Comparison of ENCODE assay signal across 8 cellular contexts in the genomic region with DNA sequence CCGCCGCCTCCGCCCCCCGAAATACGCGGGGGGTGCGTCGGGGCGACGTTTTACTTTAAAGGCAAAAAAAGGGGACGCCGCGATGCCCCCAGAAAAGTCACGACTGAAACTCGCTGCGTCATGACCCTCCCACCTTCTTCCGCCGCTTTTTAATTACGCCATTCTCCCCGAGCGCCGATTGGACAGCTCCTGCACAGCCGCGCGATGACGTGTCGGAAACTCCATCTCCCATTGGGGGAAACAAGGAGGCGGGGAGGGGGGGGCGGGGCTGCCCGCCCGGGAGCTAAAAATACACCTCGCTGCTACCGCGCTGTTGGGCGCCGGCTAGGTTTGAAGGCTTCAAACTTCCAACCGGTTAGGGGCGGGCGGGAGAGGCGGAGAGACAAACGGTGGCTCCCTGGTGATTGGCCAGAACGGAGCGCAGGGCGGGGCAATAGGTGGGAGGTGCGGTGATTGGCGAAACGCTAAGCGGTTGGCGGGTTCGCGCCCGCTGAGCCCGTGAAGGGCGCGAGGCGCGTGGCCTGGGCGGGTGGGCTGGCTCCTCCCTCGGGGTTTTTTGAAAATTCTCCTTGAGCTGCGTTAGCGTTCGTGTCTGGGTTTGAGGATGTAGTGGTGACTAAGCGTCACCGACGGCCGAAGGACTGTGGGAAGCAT. TPM values are rescaled to one million over a fixed set of nuclear protein-coding genes. Genes with fewer than 3 reads are reported as not detected.
DNase-seq lines count a peak whose midpoint lies in the region; FAIRE-seq and TF ChIP-seq lines count a peak whose summit lies in the region.

A gene with protein sequence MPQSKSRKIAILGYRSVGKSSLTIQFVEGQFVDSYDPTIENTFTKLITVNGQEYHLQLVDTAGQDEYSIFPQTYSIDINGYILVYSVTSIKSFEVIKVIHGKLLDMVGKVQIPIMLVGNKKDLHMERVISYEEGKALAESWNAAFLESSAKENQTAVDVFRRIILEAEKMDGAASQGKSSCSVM (minus strand): TSS at position 131 of the 654 bp plus-strand sequence. CDS start 384 bp downstream, outside the sequence.

- no peak for FAIRE-seq in H54 (lab: Jason Lieb, UNC)

- peak; percentile 66 for TF ChIP-seq POLR2A in H54 (IDR thresholded peaks at IDR 0.05; ENCODE audit: low read depth, low read length)
- peak; percentile 48; the same call in 1 of the 2 replicates for TF ChIP-seq POLR2A in Raji (IDR thresholded peaks at IDR 0.05; ENCODE audit: insufficient read depth, low read depth, low read length)

- H3K4me3 ChIP-seq in Loucy (ENCODE audit: low read length, poor library complexity, severe bottlenecking) (peak within 1 kb of the TSS; percentile 95), fibroblast of the aortic adventitia (ENCODE audit: low read depth, low read length) (peak within 1 kb of the TSS; percentile 81)

- peak within 1 kb of the TSS; percentile 39 for H2AFZ ChIP-seq in Loucy (ENCODE audit: low read length)

- H3K4me1 Mint-ChIP-seq in nephron, result peaks cover 27% of the 10 kb centered on the region
- peaks cover 49% of the 10 kb centered on the region for H3K4me1 Mint-ChIP-seq in stimulated activated naive CD8-positive, alpha-beta T cell treated with anti-CD3 and anti-CD28 coated beads, Interleukin-15, Interleukin-2, amounts not matched to agents 100 ng/mL and 50 ng/mL, for 24 hours (ENCODE audit: low read depth)

- H4K20me1 ChIP-seq in Loucy (ENCODE audit: insufficient read depth, low read length, poor library complexity, severe bottlenecking), result peaks cover 41% of the 10 kb centered on the region

- peak within 1 kb of the TSS; percentile 98 for H3K4me2 ChIP-seq in Loucy (ENCODE audit: low read depth, low read length, poor library complexity, severe bottlenecking)

- H3K4me3 Mint-ChIP-seq in nephron, result peak within 1 kb of the TSS; percentile 89 to 99 (median 94)
- H3K4me3 Mint-ChIP-seq in stimulated activated naive CD8-positive, alpha-beta T cell treated with anti-CD3 and anti-CD28 coated beads, Interleukin-15, Interleukin-2, amounts not matched to agents 100 ng/mL and 50 ng/mL, for 24 hours, result peak within 1 kb of the TSS; percentile 93

- H3K9ac ChIP-seq in Loucy (ENCODE audit: low read depth, low read length, poor library complexity, severe bottlenecking), result peak within 1 kb of the TSS; percentile 93

- H3K9me3 ChIP-seq in Loucy (ENCODE audit: insufficient read depth, low read depth, low read length), result no peaks in the 10 kb centered on the region

- TF ChIP-seq CTCF in Loucy (conservative IDR thresholded peaks at IDR 0.05; ENCODE audit: low read length), result no peak
- no peak for TF ChIP-seq CTCF in fibroblast of the aortic adventitia (IDR thresholded peaks at IDR 0.05; ENCODE audit: insufficient read depth, low read length)
- no peak for TF ChIP-seq CTCF in nephron (IDR thresholded peaks at IDR 0.05; ENCODE audit: unreplicated experiment in 3 of 3)

- H3K36me3 ChIP-seq in Loucy (ENCODE audit: insufficient read depth, low read length), result no peaks in the 10 kb centered on the region

- H3K9me3 Mint-ChIP-seq in nephron, result peaks cover 5% of the 10 kb centered on the region
- no peaks in the 10 kb centered on the region for H3K9me3 Mint-ChIP-seq in stimulated activated naive CD8-positive, alpha-beta T cell treated with anti-CD3 and anti-CD28 coated beads, Interleukin-15, Interleukin-2, amounts not matched to agents 100 ng/mL and 50 ng/mL, for 24 hours

- H3K4me1 ChIP-seq in Loucy (ENCODE audit: insufficient read depth, low read length, poor library complexity, severe bottlenecking), result peaks cover 24% of the 10 kb centered on the region

- peaks cover 9% of the 10 kb centered on the region for H3K36me3 Mint-ChIP-seq in nephron (ENCODE audit: low read depth)
- H3K36me3 Mint-ChIP-seq in stimulated activated naive CD8-positive, alpha-beta T cell treated with anti-CD3 and anti-CD28 coated beads, Interleukin-15, Interleukin-2, amounts not matched to agents 100 ng/mL and 50 ng/mL, for 24 hours (ENCODE audit: low read depth), result peaks cover 13% of the 10 kb centered on the region

- H3K27me3 ChIP-seq in Loucy (ENCODE audit: insufficient read depth, low read length, poor library complexity, severe bottlenecking), result no peaks in the 10 kb centered on the region

- H3K27ac Mint-ChIP-seq in nephron, result peak within 1 kb of the TSS; percentile 99
- peak within 1 kb of the TSS; percentile 95 for H3K27ac Mint-ChIP-seq in stimulated activated naive CD8-positive, alpha-beta T cell treated with anti-CD3 and anti-CD28 coated beads, Interleukin-15, Interleukin-2, amounts not matched to agents 100 ng/mL and 50 ng/mL, for 24 hours

- H3K79me2 ChIP-seq in Loucy (ENCODE audit: insufficient read depth, low read length), result peaks cover 44% of the 10 kb centered on the region

- H3F3A ChIP-seq in Loucy (ENCODE audit: low read depth), result no peaks in the 10 kb centered on the region

- no peaks in the 10 kb centered on the region for H3K27me3 Mint-ChIP-seq in nephron (ENCODE audit: low read depth)
- no peaks in the 10 kb centered on the region for H3K27me3 Mint-ChIP-seq in stimulated activated naive CD8-positive, alpha-beta T cell treated with anti-CD3 and anti-CD28 coated beads, Interleukin-15, Interleukin-2, amounts not matched to agents 100 ng/mL and 50 ng/mL, for 24 hours

- DNase-seq in EH (ENCODE audit: low read depth), result peak; percentile 99
- peak; percentile 84 for DNase-seq in H54 (ENCODE audit: insufficient read length, low spot score)
- DNase-seq in activated effector memory CD4-positive, alpha-beta T cell treated with Interleukin-2 at 50 U/mL for 16 hours, result peak; percentile 99
- peak; percentile 99 for DNase-seq in fibroblast of the aortic adventitia (ENCODE audit: low read depth)

- H3K9me2 ChIP-seq in Loucy (replicated peaks; ENCODE audit: low read depth, low read length), result no peaks in the 10 kb centered on the region

RNA-seq across cellular contexts. Expression of the gene that starts here (rescaled TPM):
- total RNA-seq in fibroblast of the aortic adventitia (ENCODE audit: low replicate concordance), result 98.8 and 173 TPM in 2 replicates

Comparison
In these comparisons a context has a peak if more than half of its experiments do, and no peak if none do; other contexts are left out.
1. Peak in every context shown above with its lines: DNase-seq and H3K4me3 ChIP-seq.